Comparison of ENCODE assay signal across 1 cellular context in genomic region chr1:45669859-45670655, GRCh38.
TF ChIP-seq lines count a peak whose summit lies in the region.

No MANE protein-coding gene starts in this region.

TF ChIP-seq in HepG2, 621 proteins besides CTCF, POLR2A, EP300 and RAD21:
- TF ChIP-seq HOXA7 (CRISPR knock-in tag; IDR thresholded peaks at IDR 0.05) (no peak), ZBTB46 (CRISPR knock-in tag; IDR thresholded peaks at IDR 0.05; ENCODE audit: borderline replicate concordance) (no peak), LBX2 (CRISPR knock-in tag; IDR thresholded peaks at IDR 0.05; ENCODE audit: borderline replicate concordance) (no peak), TEF (CRISPR knock-in tag; IDR thresholded peaks at IDR 0.05) (no peak), NCOR1 (IDR thresholded peaks at IDR 0.05; ENCODE audit: borderline replicate concordance, low read length) (no peak), ZNF263 (CRISPR knock-in tag; IDR thresholded peaks at IDR 0.05) (no peak), ERF (CRISPR knock-in tag; IDR thresholded peaks at IDR 0.05) (no peak), AHDC1 (CRISPR knock-in tag; IDR thresholded peaks at IDR 0.05; ENCODE audit: borderline replicate concordance) (no peak), NR2C2 (CRISPR knock-in tag; IDR thresholded peaks at IDR 0.05; ENCODE audit: borderline replicate concordance) (no peak), ZBTB38 (CRISPR knock-in tag; IDR thresholded peaks at IDR 0.05) (no peak)
